10 cellular contexts compared by ENCODE assay signal in genomic region chr19:14406645-14407331, GRCh38. TPM values are rescaled to one million over a fixed set of nuclear protein-coding genes. Genes with fewer than 3 reads are reported as not detected.
DNase-seq lines count a peak whose midpoint lies in the region; ATAC-seq and TF ChIP-seq lines count a peak whose summit lies in the region.
"Had no signal": no experiment of that assay in that cellular context is flagged by ENCODE, and none has a peak within 500 bp of the region (broad histone marks: within the 10 kb centered on the region; RNA-seq: fewer than 3 reads in every experiment).

No MANE protein-coding gene starts in this region.

- TF ChIP-seq POLR2A in esophagus squamous epithelium (IDR thresholded peaks at IDR 0.05): no peak

- H3K9me3 Mint-ChIP-seq in activated CD8-positive, alpha-beta memory T cell treated with anti-CD3 and anti-CD28 coated beads, Interleukin-2, amount 10 ng/mL, durations not matched to agents 7 days and 5 days (ENCODE audit: low read depth): no peaks in the 10 kb centered on the region
- no peaks in the 10 kb centered on the region for H3K9me3 Mint-ChIP-seq in stimulated activated naive B cell treated with anti-CD40 and anti-IgM and Interleukin-4, amounts not matched to agents 10 μg/mL and 1 μg/mL and 100 μg/mL, for 72 hours
- no peaks in the 10 kb centered on the region for H3K9me3 Mint-ChIP-seq in progenitor cell of endocrine pancreas (ENCODE audit: low read depth)

- 91% methylated on average over 15 of the region's 26 CpGs; no CpG with 5 or more reads in 1 of the 2 donors for WGBS in esophagus squamous epithelium, 2 donors

- CTCF ChIA-PET in activated CD8-positive, alpha-beta memory T cell treated with anti-CD3 and anti-CD28 coated beads, Interleukin-2, amount 10 ng/mL, durations not matched to agents 7 days and 5 days (lab: Charles Lee): interaction anchor here (0.6 to 14.1 kb wide), 23 partner anchors 9 to 270 kb away, joined by 3 to 211 read pairs (median 6); partner anchors contain the start of genes ADGRE5 and ASF1B

- no peaks in the 10 kb centered on the region for H3K27me3 Mint-ChIP-seq in activated CD8-positive, alpha-beta memory T cell treated with anti-CD3 and anti-CD28 coated beads, Interleukin-2, amount 10 ng/mL, durations not matched to agents 7 days and 5 days
- H3K27me3 Mint-ChIP-seq in stimulated activated naive B cell treated with anti-CD40 and anti-IgM and Interleukin-4, amounts not matched to agents 10 μg/mL and 1 μg/mL and 100 μg/mL, for 72 hours: no peaks in the 10 kb centered on the region
- no peaks in the 10 kb centered on the region for H3K27me3 Mint-ChIP-seq in progenitor cell of endocrine pancreas

- H3K4me3 Mint-ChIP-seq in activated CD8-positive, alpha-beta memory T cell treated with anti-CD3 and anti-CD28 coated beads, Interleukin-2, amount 10 ng/mL, durations not matched to agents 7 days and 5 days: no peak overlapping the region
- peak overlapping the region in 1 of 2 donors; percentile 3 for H3K4me3 Mint-ChIP-seq in stimulated activated naive B cell treated with anti-CD40 and anti-IgM and Interleukin-4, amounts not matched to agents 10 μg/mL and 1 μg/mL and 100 μg/mL, for 72 hours
- no peak overlapping the region for H3K4me3 Mint-ChIP-seq in progenitor cell of endocrine pancreas (ENCODE audit: low read depth)

- peak overlapping the region; percentile 70 for H3K27ac ChIP-seq in SK-N-MC
- peak overlapping the region in 3 of 4 donors; percentile 58 to 84 (median 79) for H3K27ac ChIP-seq in esophagus squamous epithelium
- H3K27ac ChIP-seq: SJSA1 had no signal

- peaks cover 43% of the 10 kb centered on the region for H3K4me1 Mint-ChIP-seq in activated CD8-positive, alpha-beta memory T cell treated with anti-CD3 and anti-CD28 coated beads, Interleukin-2, amount 10 ng/mL, durations not matched to agents 7 days and 5 days
- H3K4me1 Mint-ChIP-seq in stimulated activated naive B cell treated with anti-CD40 and anti-IgM and Interleukin-4, amounts not matched to agents 10 μg/mL and 1 μg/mL and 100 μg/mL, for 72 hours: peaks cover 27 to 28% of the 10 kb centered on the region in 2 donors
- peaks cover 3% of the 10 kb centered on the region for H3K4me1 Mint-ChIP-seq in progenitor cell of endocrine pancreas (ENCODE audit: low read depth)

- H3K36me3 Mint-ChIP-seq in activated CD8-positive, alpha-beta memory T cell treated with anti-CD3 and anti-CD28 coated beads, Interleukin-2, amount 10 ng/mL, durations not matched to agents 7 days and 5 days: peaks cover 71% of the 10 kb centered on the region
- peaks cover 72 to 77% of the 10 kb centered on the region in 2 donors for H3K36me3 Mint-ChIP-seq in stimulated activated naive B cell treated with anti-CD40 and anti-IgM and Interleukin-4, amounts not matched to agents 10 μg/mL and 1 μg/mL and 100 μg/mL, for 72 hours
- H3K36me3 Mint-ChIP-seq in progenitor cell of endocrine pancreas (ENCODE audit: insufficient read depth): peaks cover 11% of the 10 kb centered on the region

- DNase-seq in activated CD8-positive, alpha-beta memory T cell treated with anti-CD3 and anti-CD28 coated beads, Interleukin-2, amount 10 ng/mL, durations not matched to agents 7 days and 5 days: no peak
- DNase-seq in activated CD8-positive, alpha-beta memory T cell treated with anti-CD3 and anti-CD28 coated beads, Interleukin-2, amount 50 U/mL, for 4 hours: no peak
- no peak for DNase-seq in SK-N-MC (ENCODE audit: low read depth, low spot score)
- DNase-seq in esophagus squamous epithelium (lab: John Stamatoyannopoulos, UW): no peak
- DNase-seq in stimulated activated naive B cell treated with anti-CD40 and anti-IgM and Interleukin-4, amounts not matched to agents 10 μg/mL and 1 μg/mL and 100 μg/mL, for 72 hours: no peak
- DNase-seq in NCI-H748 treated with DMSO at 0.1 percent for 48 hours (lab: John Stamatoyannopoulos, UW): no peak
- DNase-seq in progenitor cell of endocrine pancreas (ENCODE audit: low spot score, unreplicated experiment): no peak

- H3K27me3 ChIP-seq in esophagus squamous epithelium: no peaks in the 10 kb centered on the region
- H3K27me3 ChIP-seq: SJSA1, upper lobe of left lung had no signal

- H3K27ac Mint-ChIP-seq in activated CD8-positive, alpha-beta memory T cell treated with anti-CD3 and anti-CD28 coated beads, Interleukin-2, amount 10 ng/mL, durations not matched to agents 7 days and 5 days: peak overlapping the region; percentile 52
- peak overlapping the region; percentile 33 for H3K27ac Mint-ChIP-seq in stimulated activated naive B cell treated with anti-CD40 and anti-IgM and Interleukin-4, amounts not matched to agents 10 μg/mL and 1 μg/mL and 100 μg/mL, for 72 hours
- no peak overlapping the region for H3K27ac Mint-ChIP-seq in progenitor cell of endocrine pancreas

- H3K4me1 ChIP-seq in esophagus squamous epithelium: peaks cover 0 to 32% (median 9%) of the 10 kb centered on the region in 3 donors

- H3K9ac ChIP-seq in SK-N-MC (ENCODE audit: insufficient read length): no peak overlapping the region

- H3K9me3 ChIP-seq in SK-N-MC (ENCODE audit: low read depth, low read length): no peaks in the 10 kb centered on the region
- no peaks in the 10 kb centered on the region for H3K9me3 ChIP-seq in esophagus squamous epithelium
- H3K9me3 ChIP-seq: upper lobe of left lung had no signal

- no peak for ATAC-seq in activated CD8-positive, alpha-beta memory T cell treated with anti-CD3 and anti-CD28 coated beads, Interleukin-2, amount 10 ng/mL, durations not matched to agents 7 days and 5 days
- no peak for ATAC-seq in stimulated activated naive B cell treated with anti-CD40 and anti-IgM and Interleukin-4, amounts not matched to agents 10 μg/mL and 1 μg/mL and 100 μg/mL, for 72 hours (replicated peaks)
- ATAC-seq in GM18511 (IDR thresholded peaks at IDR 0.05; ENCODE audit: unreplicated experiment): no peak

- no peak overlapping the region for H3K4me3 ChIP-seq in SK-N-MC
- H3K4me3 ChIP-seq in esophagus squamous epithelium: no peak overlapping the region
- H3K4me3 ChIP-seq: SJSA1 had no signal

- intact Hi-C loops in esophagus squamous epithelium (cut with DNase I): loop anchor here (10.0 kb wide), 1 partner anchor 52 kb away; no protein-coding TSS in a partner anchor

- no peak for TF ChIP-seq CTCF in esophagus squamous epithelium (IDR thresholded peaks at IDR 0.05)
- TF ChIP-seq CTCF in progenitor cell of endocrine pancreas (IDR thresholded peaks at IDR 0.05; ENCODE audit: unreplicated experiment): no peak

- H3K36me3 ChIP-seq in SK-N-MC (ENCODE audit: insufficient read depth, low read length): peaks cover 51% of the 10 kb centered on the region
- peaks cover 35 to 80% (median 43%) of the 10 kb centered on the region in 3 donors for H3K36me3 ChIP-seq in esophagus squamous epithelium

RNA-seq across cellular contexts. Expression of gene DDX39A, which starts 12.4 kb away (rescaled TPM):
- 100 to 1,000 TPM; 273 to 311 TPM for total RNA-seq in activated CD8-positive, alpha-beta memory T cell treated with anti-CD3 and anti-CD28 coated beads, Interleukin-2, amount 10 ng/mL, durations not matched to agents 7 days and 5 days
- total RNA-seq in esophagus squamous epithelium (100 to 1,000 TPM in 1 of 4 donors, 10 to 100 TPM in 3; 59.2 to 144 (median 88.4) TPM), progenitor cell of endocrine pancreas (66.9 and 74.2 TPM in 2 replicates)

RNA-seq across cellular contexts. Expression of gene ADGRE5, which starts 25.5 kb away (rescaled TPM):
- 100 to 1,000 TPM; 276 to 311 TPM for total RNA-seq in activated CD8-positive, alpha-beta memory T cell treated with anti-CD3 and anti-CD28 coated beads, Interleukin-2, amount 10 ng/mL, durations not matched to agents 7 days and 5 days
- 10 to 100 TPM in 2 of 4 donors, 1 to 10 TPM in 2; 5.6 to 23.7 (median 11.1) TPM for total RNA-seq in esophagus squamous epithelium
- 0.96 and 1.0 TPM in 2 replicates for total RNA-seq in progenitor cell of endocrine pancreas

RNA-seq across cellular contexts. Expression of gene PKN1, which starts 26.3 kb away (rescaled TPM):
- total RNA-seq in activated CD8-positive, alpha-beta memory T cell treated with anti-CD3 and anti-CD28 coated beads, Interleukin-2, amount 10 ng/mL, durations not matched to agents 7 days and 5 days: 100 to 1,000 TPM; 224 to 236 TPM
- total RNA-seq in esophagus squamous epithelium (10 to 100 TPM in 2 of 4 donors, 1 to 10 TPM in 2; 6.1 to 38.3 (median 21.0) TPM), progenitor cell of endocrine pancreas (106 TPM in 2 replicates)

Comparison
In these comparisons a context has a peak if more than half of its experiments do, and no peak if none do; other contexts are left out.
1. RNA of gene ADGRE5, which starts 25.5 kb away (total RNA-seq): 276 to 311 TPM in activated CD8-positive, alpha-beta memory T cell treated with anti-CD3 and anti-CD28 coated beads, Interleukin-2, amount 10 ng/mL, durations not matched to agents 7 days and 5 days; 5.6 to 23.7 TPM in esophagus squamous epithelium and 0.96 to 1.0 TPM in progenitor cell of endocrine pancreas; every median in the first group is over 10 times any median in the second.